15 cellular contexts compared by ENCODE assay signal in genomic region chr15:101052681-101053121, GRCh38.
"Had no signal": no experiment of that assay in that cellular context is flagged by ENCODE, and none has a peak within 500 bp of the region (broad histone marks: within the 10 kb centered on the region; RNA-seq: fewer than 3 reads in every experiment).

No MANE protein-coding gene starts in this region.

- H3K4me3 Mint-ChIP-seq: activated naive CD4-positive, alpha-beta T cell treated with anti-CD3 and anti-CD28 coated beads, Interleukin-2, amount 50 U/mL, for 24 hours; effector memory CD8-positive, alpha-beta T cell; natural killer cell treated with Interleukin-12 subunit alpha and Interleukin-12 subunit beta and Interleukin-15 and Interleukin-18, amount 100 ng/mL, for 72 hours; stimulated activated naive CD8-positive, alpha-beta T cell treated with anti-CD3 and anti-CD28 coated beads, Interleukin-15, Interleukin-2, amounts not matched to agents 100 ng/mL and 50 ng/mL, for 24 hours had no signal

- H3K4me1 ChIP-seq: body of pancreas, tibial artery had no signal

- H3K36me3 Mint-ChIP-seq: activated naive CD4-positive, alpha-beta T cell treated with anti-CD3 and anti-CD28 coated beads, Interleukin-2, amount 50 U/mL, for 24 hours; natural killer cell treated with Interleukin-12 subunit alpha and Interleukin-12 subunit beta and Interleukin-15 and Interleukin-18, amount 100 ng/mL, for 72 hours had no signal

- H3K9me3 Mint-ChIP-seq: activated naive CD4-positive, alpha-beta T cell treated with anti-CD3 and anti-CD28 coated beads, Interleukin-2, amount 50 U/mL, for 24 hours; effector memory CD8-positive, alpha-beta T cell; natural killer cell treated with Interleukin-12 subunit alpha and Interleukin-12 subunit beta and Interleukin-15 and Interleukin-18, amount 100 ng/mL, for 72 hours; stimulated activated naive CD8-positive, alpha-beta T cell treated with anti-CD3 and anti-CD28 coated beads, Interleukin-15, Interleukin-2, amounts not matched to agents 100 ng/mL and 50 ng/mL, for 24 hours had no signal

- DNase-seq: activated CD4-positive, alpha-beta T cell treated with anti-CD3 and anti-CD28 coated beads, Interleukin-2, amount 50 U/mL, for 4 hours; activated T-cell treated with anti-CD3 and anti-CD28 coated beads for 4 hours; amniotic stem cell; body of pancreas; central memory CD4-positive, alpha-beta T cell; effector memory CD8-positive, alpha-beta T cell; hippocampal formation; left cardiac atrium; stimulated activated CD4-positive, alpha-beta T cell treated with anti-CD3 and anti-CD28 coated beads, Interleukin-15, amount 100 ng/mL, for 24 hours; stimulated activated CD4-positive, alpha-beta T cell treated with anti-CD3 and anti-CD28 coated beads, Interleukin-4, amount 100 ng/mL, for 24 hours had no signal

- H3K27ac ChIP-seq: body of pancreas, ovary, tibial artery had no signal

- H3K27me3 Mint-ChIP-seq: activated naive CD4-positive, alpha-beta T cell treated with anti-CD3 and anti-CD28 coated beads, Interleukin-2, amount 50 U/mL, for 24 hours; stimulated activated naive CD8-positive, alpha-beta T cell treated with anti-CD3 and anti-CD28 coated beads, Interleukin-15, Interleukin-2, amounts not matched to agents 100 ng/mL and 50 ng/mL, for 24 hours had no signal

- H3K36me3 ChIP-seq: ovary had no signal

- H3K4me3 ChIP-seq: body of pancreas, ovary, tibial artery had no signal

- ATAC-seq: body of pancreas; effector memory CD8-positive, alpha-beta T cell; left cardiac atrium had no signal

- H3K27ac Mint-ChIP-seq: activated naive CD4-positive, alpha-beta T cell treated with anti-CD3 and anti-CD28 coated beads, Interleukin-2, amount 50 U/mL, for 24 hours; effector memory CD8-positive, alpha-beta T cell; natural killer cell treated with Interleukin-12 subunit alpha and Interleukin-12 subunit beta and Interleukin-15 and Interleukin-18, amount 100 ng/mL, for 72 hours; stimulated activated naive CD8-positive, alpha-beta T cell treated with anti-CD3 and anti-CD28 coated beads, Interleukin-15, Interleukin-2, amounts not matched to agents 100 ng/mL and 50 ng/mL, for 24 hours had no signal

- H3K9me3 ChIP-seq: body of pancreas, ovary, tibial artery had no signal

- H3K4me1 Mint-ChIP-seq: activated naive CD4-positive, alpha-beta T cell treated with anti-CD3 and anti-CD28 coated beads, Interleukin-2, amount 50 U/mL, for 24 hours had no signal

- H3K27me3 ChIP-seq: body of pancreas, ovary, tibial artery had no signal
